1 cellular context compared by ENCODE assay signal in the genomic region with DNA sequence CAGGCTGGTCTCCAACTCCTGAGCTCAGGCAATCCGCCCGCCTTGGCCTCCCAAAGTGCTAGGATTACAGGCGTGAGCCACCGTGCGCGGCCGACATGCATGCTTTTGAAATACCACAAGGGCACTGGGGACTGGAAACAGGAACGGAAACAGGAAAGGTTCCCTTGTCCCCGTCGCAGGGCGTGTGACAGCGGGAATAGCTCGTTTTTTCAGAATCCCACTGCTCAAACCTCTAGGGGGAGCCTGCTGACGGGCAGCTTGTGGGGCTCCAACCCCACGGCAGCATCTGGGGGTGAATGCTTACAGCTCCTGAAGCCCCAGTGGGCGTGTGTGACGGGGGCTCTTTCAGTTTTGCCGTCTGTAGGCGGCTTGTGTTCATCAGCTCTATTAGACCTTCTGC.
TF ChIP-seq lines count a peak whose summit lies in the region.

No MANE protein-coding gene starts in this region.

TF ChIP-seq in HepG2, 621 proteins besides CTCF, POLR2A, EP300 and RAD21 (continued from another document):
- TF ChIP-seq ERF (CRISPR knock-in tag; IDR thresholded peaks at IDR 0.05) (peak; percentile 33; the same call in 1 of the 2 replicates), HNRNPH1 (optimal IDR thresholded peaks at IDR 0.05; ENCODE audit: low read depth, low read length) (no peak), POLR2G (IDR thresholded peaks at IDR 0.05; ENCODE audit: low read depth, low read length) (peak; percentile 48), PRPF4 (IDR thresholded peaks at IDR 0.05; ENCODE audit: low read depth, low read length, poor library complexity, severe bottlenecking) (peak; percentile 72), ZBTB38 (CRISPR knock-in tag; IDR thresholded peaks at IDR 0.05) (peak; percentile 68), KLF12 (CRISPR knock-in tag; IDR thresholded peaks at IDR 0.05; ENCODE audit: borderline replicate concordance) (no peak), FOXA3 (CRISPR knock-in tag; IDR thresholded peaks at IDR 0.05) (0 out of 2 replicates have a peak, but pooled peaks have one; percentile 8), ZFX (CRISPR knock-in tag; IDR thresholded peaks at IDR 0.05; ENCODE audit: low read depth) (no peak), ZSCAN30 (CRISPR knock-in tag; IDR thresholded peaks at IDR 0.05) (no peak), MIER2 (CRISPR knock-in tag; IDR thresholded peaks at IDR 0.05) (no peak), ZFP82 (CRISPR knock-in tag; IDR thresholded peaks at IDR 0.05; ENCODE audit: borderline replicate concordance) (no peak), MED1 (CRISPR knock-in tag; IDR thresholded peaks at IDR 0.05) (0 out of 2 replicates have a peak, but pooled peaks have one; percentile 17), GABPA (IDR thresholded peaks at IDR 0.05; ENCODE audit: low read depth, low read length) (peak; percentile 11; the same call in 1 of the 2 replicates), GABPA (CRISPR knock-in tag; IDR thresholded peaks at IDR 0.05; ENCODE audit: low read depth) (peak; percentile 62; the same call in 1 of the 2 replicates), ZBTB40 (IDR thresholded peaks at IDR 0.05) (no peak), ZBTB40 (CRISPR knock-in tag; IDR thresholded peaks at IDR 0.05) (no peak), ZNF558 (CRISPR knock-in tag; IDR thresholded peaks at IDR 0.05; ENCODE audit: borderline replicate concordance) (no peak), HMG20B (CRISPR knock-in tag; conservative IDR thresholded peaks at IDR 0.05) (no peak), ZNF17 (CRISPR knock-in tag; IDR thresholded peaks at IDR 0.05) (no peak), THAP11 (CRISPR knock-in tag; IDR thresholded peaks at IDR 0.05) (peak; percentile 34; the same call in 1 of the 2 replicates), BHLHE40 (IDR thresholded peaks at IDR 0.05; ENCODE audit: low read length) (no peak), JUN (CRISPR knock-in tag; IDR thresholded peaks at IDR 0.05) (no peak), REPIN1 (CRISPR knock-in tag; IDR thresholded peaks at IDR 0.05; ENCODE audit: borderline replicate concordance, low read depth) (no peak)
- TF ChIP-seq, protein P1, sequence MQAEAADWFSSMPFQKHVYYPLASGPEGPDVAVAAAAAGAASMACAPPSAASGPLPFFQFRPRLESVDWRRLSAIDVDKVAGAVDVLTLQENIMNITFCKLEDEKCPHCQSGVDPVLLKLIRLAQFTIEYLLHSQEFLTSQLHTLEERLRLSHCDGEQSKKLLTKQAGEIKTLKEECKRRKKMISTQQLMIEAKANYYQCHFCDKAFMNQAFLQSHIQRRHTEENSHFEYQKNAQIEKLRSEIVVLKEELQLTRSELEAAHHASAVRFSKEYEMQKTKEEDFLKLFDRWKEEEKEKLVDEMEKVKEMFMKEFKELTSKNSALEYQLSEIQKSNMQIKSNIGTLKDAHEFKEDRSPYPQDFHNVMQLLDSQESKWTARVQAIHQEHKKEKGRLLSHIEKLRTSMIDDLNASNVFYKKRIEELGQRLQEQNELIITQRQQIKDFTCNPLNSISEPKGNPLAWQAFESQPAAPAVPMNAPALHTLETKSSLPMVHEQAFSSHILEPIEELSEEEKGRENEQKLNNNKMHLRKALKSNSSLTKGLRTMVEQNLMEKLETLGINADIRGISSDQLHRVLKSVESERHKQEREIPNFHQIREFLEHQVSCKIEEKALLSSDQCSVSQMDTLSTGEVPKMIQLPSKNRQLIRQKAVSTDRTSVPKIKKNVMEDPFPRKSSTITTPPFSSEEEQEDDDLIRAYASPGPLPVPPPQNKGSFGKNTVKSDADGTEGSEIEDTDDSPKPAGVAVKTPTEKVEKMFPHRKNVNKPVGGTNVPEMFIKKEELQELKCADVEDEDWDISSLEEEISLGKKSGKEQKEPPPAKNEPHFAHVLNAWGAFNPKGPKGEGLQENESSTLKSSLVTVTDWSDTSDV (CRISPR knock-in tag; IDR thresholded peaks at IDR 0.05): no peak
- TF ChIP-seq, protein P2, sequence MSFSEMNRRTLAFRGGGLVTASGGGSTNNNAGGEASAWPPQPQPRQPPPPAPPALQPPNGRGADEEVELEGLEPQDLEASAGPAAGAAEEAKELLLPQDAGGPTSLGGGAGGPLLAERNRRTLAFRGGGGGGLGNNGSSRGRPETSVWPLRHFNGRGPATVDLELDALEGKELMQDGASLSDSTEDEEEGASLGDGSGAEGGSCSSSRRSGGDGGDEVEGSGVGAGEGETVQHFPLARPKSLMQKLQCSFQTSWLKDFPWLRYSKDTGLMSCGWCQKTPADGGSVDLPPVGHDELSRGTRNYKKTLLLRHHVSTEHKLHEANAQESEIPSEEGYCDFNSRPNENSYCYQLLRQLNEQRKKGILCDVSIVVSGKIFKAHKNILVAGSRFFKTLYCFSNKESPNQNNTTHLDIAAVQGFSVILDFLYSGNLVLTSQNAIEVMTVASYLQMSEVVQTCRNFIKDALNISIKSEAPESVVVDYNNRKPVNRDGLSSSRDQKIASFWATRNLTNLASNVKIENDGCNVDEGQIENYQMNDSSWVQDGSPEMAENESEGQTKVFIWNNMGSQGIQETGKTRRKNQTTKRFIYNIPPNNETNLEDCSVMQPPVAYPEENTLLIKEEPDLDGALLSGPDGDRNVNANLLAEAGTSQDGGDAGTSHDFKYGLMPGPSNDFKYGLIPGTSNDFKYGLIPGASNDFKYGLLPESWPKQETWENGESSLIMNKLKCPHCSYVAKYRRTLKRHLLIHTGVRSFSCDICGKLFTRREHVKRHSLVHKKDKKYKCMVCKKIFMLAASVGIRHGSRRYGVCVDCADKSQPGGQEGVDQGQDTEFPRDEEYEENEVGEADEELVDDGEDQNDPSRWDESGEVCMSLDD (CRISPR knock-in tag; IDR thresholded peaks at IDR 0.05; ENCODE audit: borderline replicate concordance): peak; percentile 62; the same call in 1 of the 2 replicates
